In genomic region chr9:19408693-19409405, GRCh38 we compare ENCODE assay signal across 1 cellular context.
TF ChIP-seq lines count a peak whose summit lies in the region.

Gene ACER2, plus strand, starts transcription at chr9:19409009. Its CDS starts 76 bp downstream, at chr9:19409085.

TF ChIP-seq in HepG2, 621 proteins besides CTCF, POLR2A, EP300 and RAD21 (continued from another document and continues in another):
- TF ChIP-seq ZNF281 (CRISPR knock-in tag; IDR thresholded peaks at IDR 0.05; ENCODE audit: borderline replicate concordance) (peak; percentile 55), ZBTB7A (CRISPR knock-in tag; IDR thresholded peaks at IDR 0.05) (no peak), NR2F6 (IDR thresholded peaks at IDR 0.05) (no peak), NR2F6 (CRISPR knock-in tag; IDR thresholded peaks at IDR 0.05) (peak; percentile 38; the same call in 1 of the 2 replicates), GTF3A (CRISPR knock-in tag; conservative IDR thresholded peaks at IDR 0.05) (no peak), SIN3A (IDR thresholded peaks at IDR 0.05; ENCODE audit: borderline replicate concordance, low read depth, low read length) (peak; percentile 82; the same call in 1 of the 2 replicates), ATF7-NPFF (CRISPR knock-in tag; IDR thresholded peaks at IDR 0.05; ENCODE audit: low read depth) (peak; percentile 82; the same call in 1 of the 2 replicates), PHF8 (CRISPR knock-in tag; IDR thresholded peaks at IDR 0.05) (peak; percentile 79), NFKB2 (CRISPR knock-in tag; IDR thresholded peaks at IDR 0.05; ENCODE audit: borderline replicate concordance) (peak; percentile 86; the same call in 1 of the 2 replicates), HES4 (CRISPR knock-in tag; IDR thresholded peaks at IDR 0.05; ENCODE audit: borderline replicate concordance) (0 out of 2 replicates have a peak, but pooled peaks have one; percentile 15), HCFC1 (IDR thresholded peaks at IDR 0.05; ENCODE audit: low read depth, low read length) (0 out of 2 replicates have a peak, but pooled peaks have one; percentile 19), IKZF5 (CRISPR knock-in tag; IDR thresholded peaks at IDR 0.05) (peak; percentile 61; the same call in 1 of the 2 replicates), ZNF737 (CRISPR knock-in tag; IDR thresholded peaks at IDR 0.05; ENCODE audit: borderline replicate concordance) (no peak), PHF5A (CRISPR knock-in tag; IDR thresholded peaks at IDR 0.05; ENCODE audit: low read depth, unreplicated experiment) (no peak), PITX1 (CRISPR knock-in tag; IDR thresholded peaks at IDR 0.05) (no peak), TBP (CRISPR knock-in tag; IDR thresholded peaks at IDR 0.05) (peak; percentile 83; the same call in 1 of the 2 replicates), SMC3 (IDR thresholded peaks at IDR 0.05; ENCODE audit: low read length) (no peak), ZNF746 (CRISPR knock-in tag; IDR thresholded peaks at IDR 0.05) (no peak), NFE2 (CRISPR knock-in tag; IDR thresholded peaks at IDR 0.05) (no peak), ZSCAN29 (CRISPR knock-in tag; conservative IDR thresholded peaks at IDR 0.05) (no peak), TFAP4 (IDR thresholded peaks at IDR 0.05; ENCODE audit: borderline replicate concordance, low read depth) (peak; percentile 74), GFI1 (CRISPR knock-in tag; IDR thresholded peaks at IDR 0.05; ENCODE audit: borderline replicate concordance) (peak; percentile 57; the same call in 1 of the 2 replicates), ZNF704 (CRISPR knock-in tag; IDR thresholded peaks at IDR 0.05; ENCODE audit: borderline replicate concordance) (peak; percentile 77; the same call in 1 of the 2 replicates), ZNF605 (CRISPR knock-in tag; IDR thresholded peaks at IDR 0.05) (peak; percentile 96), ZNF563 (CRISPR knock-in tag; IDR thresholded peaks at IDR 0.05) (peak; percentile 12; the same call in 1 of the 2 replicates), ZNF567 (CRISPR knock-in tag; IDR thresholded peaks at IDR 0.05; ENCODE audit: borderline replicate concordance) (peak; percentile 96), NONO (IDR thresholded peaks at IDR 0.05) (no peak), NONO (CRISPR knock-in tag; conservative IDR thresholded peaks at IDR 0.05) (peak; percentile 84; the same call in 1 of the 2 replicates), ZNF253 (CRISPR knock-in tag; IDR thresholded peaks at IDR 0.05; ENCODE audit: borderline replicate concordance) (no peak), MED8 (CRISPR knock-in tag; IDR thresholded peaks at IDR 0.05; ENCODE audit: insufficient replicate concordance) (no peak), LCORL (IDR thresholded peaks at IDR 0.05) (no peak), LCORL (CRISPR knock-in tag; IDR thresholded peaks at IDR 0.05) (peak; percentile 71), ZNF230 (CRISPR knock-in tag; IDR thresholded peaks at IDR 0.05) (peak; percentile 11; the same call in 1 of the 2 replicates), ZNF749 (CRISPR knock-in tag; IDR thresholded peaks at IDR 0.05; ENCODE audit: borderline replicate concordance) (0 out of 2 replicates have a peak, but pooled peaks have one; percentile 10), RFXAP (CRISPR knock-in tag; IDR thresholded peaks at IDR 0.05; ENCODE audit: borderline replicate concordance) (peak; percentile 74; the same call in 1 of the 2 replicates), ZNF331 (CRISPR knock-in tag; IDR thresholded peaks at IDR 0.05) (peak; percentile 38; the same call in 1 of the 2 replicates), CCDC6 (CRISPR knock-in tag; IDR thresholded peaks at IDR 0.05) (no peak), ARID4A (CRISPR knock-in tag; IDR thresholded peaks at IDR 0.05; ENCODE audit: borderline replicate concordance) (peak; percentile 90), RFX3 (CRISPR knock-in tag; IDR thresholded peaks at IDR 0.05) (no peak), PHB2 (IDR thresholded peaks at IDR 0.05; ENCODE audit: partially characterized antibody) (no peak), ZNF644 (CRISPR knock-in tag; IDR thresholded peaks at IDR 0.05; ENCODE audit: low read depth) (peak; percentile 7; the same call in 1 of the 2 replicates), BCL6 (CRISPR knock-in tag; IDR thresholded peaks at IDR 0.05) (peak; percentile 15; the same call in 1 of the 2 replicates), KDM5B (CRISPR knock-in tag; IDR thresholded peaks at IDR 0.05; ENCODE audit: borderline replicate concordance) (peak; percentile 81; the same call in 1 of the 2 replicates), SP5 (CRISPR knock-in tag; IDR thresholded peaks at IDR 0.05; ENCODE audit: borderline replicate concordance, low read depth) (peak; percentile 85), KLF15 (CRISPR knock-in tag; IDR thresholded peaks at IDR 0.05; ENCODE audit: borderline replicate concordance) (peak; percentile 47; the same call in 1 of the 2 replicates), KDM4B (CRISPR knock-in tag; IDR thresholded peaks at IDR 0.05) (no peak; the same call in 1 of the 2 replicates), DDIT3 (CRISPR knock-in tag; IDR thresholded peaks at IDR 0.05) (no peak), PAF1 (CRISPR knock-in tag; IDR thresholded peaks at IDR 0.05) (no peak), HMGA1 (CRISPR knock-in tag; conservative IDR thresholded peaks at IDR 0.05) (no peak)
- TF ChIP-seq, protein P1, sequence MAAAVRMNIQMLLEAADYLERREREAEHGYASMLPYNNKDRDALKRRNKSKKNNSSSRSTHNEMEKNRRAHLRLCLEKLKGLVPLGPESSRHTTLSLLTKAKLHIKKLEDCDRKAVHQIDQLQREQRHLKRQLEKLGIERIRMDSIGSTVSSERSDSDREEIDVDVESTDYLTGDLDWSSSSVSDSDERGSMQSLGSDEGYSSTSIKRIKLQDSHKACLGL (CRISPR knock-in tag; IDR thresholded peaks at IDR 0.05) = 0 out of 2 replicates have a peak, but pooled peaks have one; percentile 51
- TF ChIP-seq, protein P2, sequence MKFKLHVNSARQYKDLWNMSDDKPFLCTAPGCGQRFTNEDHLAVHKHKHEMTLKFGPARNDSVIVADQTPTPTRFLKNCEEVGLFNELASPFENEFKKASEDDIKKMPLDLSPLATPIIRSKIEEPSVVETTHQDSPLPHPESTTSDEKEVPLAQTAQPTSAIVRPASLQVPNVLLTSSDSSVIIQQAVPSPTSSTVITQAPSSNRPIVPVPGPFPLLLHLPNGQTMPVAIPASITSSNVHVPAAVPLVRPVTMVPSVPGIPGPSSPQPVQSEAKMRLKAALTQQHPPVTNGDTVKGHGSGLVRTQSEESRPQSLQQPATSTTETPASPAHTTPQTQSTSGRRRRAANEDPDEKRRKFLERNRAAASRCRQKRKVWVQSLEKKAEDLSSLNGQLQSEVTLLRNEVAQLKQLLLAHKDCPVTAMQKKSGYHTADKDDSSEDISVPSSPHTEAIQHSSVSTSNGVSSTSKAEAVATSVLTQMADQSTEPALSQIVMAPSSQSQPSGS (CRISPR knock-in tag; IDR thresholded peaks at IDR 0.05) = no peak
- TF ChIP-seq, protein P3, sequence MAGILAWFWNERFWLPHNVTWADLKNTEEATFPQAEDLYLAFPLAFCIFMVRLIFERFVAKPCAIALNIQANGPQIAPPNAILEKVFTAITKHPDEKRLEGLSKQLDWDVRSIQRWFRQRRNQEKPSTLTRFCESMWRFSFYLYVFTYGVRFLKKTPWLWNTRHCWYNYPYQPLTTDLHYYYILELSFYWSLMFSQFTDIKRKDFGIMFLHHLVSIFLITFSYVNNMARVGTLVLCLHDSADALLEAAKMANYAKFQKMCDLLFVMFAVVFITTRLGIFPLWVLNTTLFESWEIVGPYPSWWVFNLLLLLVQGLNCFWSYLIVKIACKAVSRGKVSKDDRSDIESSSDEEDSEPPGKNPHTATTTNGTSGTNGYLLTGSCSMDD (CRISPR knock-in tag; IDR thresholded peaks at IDR 0.05) = peak; percentile 72; the same call in 1 of the 2 replicates
- TF ChIP-seq, protein P4, sequence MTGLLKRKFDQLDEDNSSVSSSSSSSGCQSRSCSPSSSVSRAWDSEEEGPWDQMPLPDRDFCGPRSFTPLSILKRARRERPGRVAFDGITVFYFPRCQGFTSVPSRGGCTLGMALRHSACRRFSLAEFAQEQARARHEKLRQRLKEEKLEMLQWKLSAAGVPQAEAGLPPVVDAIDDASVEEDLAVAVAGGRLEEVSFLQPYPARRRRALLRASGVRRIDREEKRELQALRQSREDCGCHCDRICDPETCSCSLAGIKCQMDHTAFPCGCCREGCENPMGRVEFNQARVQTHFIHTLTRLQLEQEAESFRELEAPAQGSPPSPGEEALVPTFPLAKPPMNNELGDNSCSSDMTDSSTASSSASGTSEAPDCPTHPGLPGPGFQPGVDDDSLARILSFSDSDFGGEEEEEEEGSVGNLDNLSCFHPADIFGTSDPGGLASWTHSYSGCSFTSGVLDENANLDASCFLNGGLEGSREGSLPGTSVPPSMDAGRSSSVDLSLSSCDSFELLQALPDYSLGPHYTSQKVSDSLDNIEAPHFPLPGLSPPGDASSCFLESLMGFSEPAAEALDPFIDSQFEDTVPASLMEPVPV (CRISPR knock-in tag; IDR thresholded peaks at IDR 0.05) = no peak
